Comparison of ENCODE assay signal across 20 cellular contexts in genomic region chr10:3217853-3218252, GRCh38.
"Had no signal": no experiment of that assay in that cellular context is flagged by ENCODE, and none has a peak within 500 bp of the region (broad histone marks: within the 10 kb centered on the region; RNA-seq: fewer than 3 reads in every experiment).

No MANE protein-coding gene starts in this region.

- H3K4me1 Mint-ChIP-seq: naive thymus-derived CD8-positive, alpha-beta T cell had no signal

- H3K4me3 Mint-ChIP-seq: effector memory CD8-positive, alpha-beta T cell; naive thymus-derived CD8-positive, alpha-beta T cell; nephron progenitor cell; stimulated activated effector memory CD8-positive, alpha-beta T cell treated with anti-CD3 and anti-CD28 coated beads, Interleukin-12 subunit alpha, Interleukin-12 subunit beta, amount 100 ng/mL, for 72 hours; type B pancreatic cell had no signal

- H3K9me3 ChIP-seq: psoas muscle, sigmoid colon, stomach, thyroid gland had no signal

- H3K4me1 ChIP-seq: psoas muscle, stomach, thyroid gland had no signal

- H3K27me3 ChIP-seq: sigmoid colon, stomach, thyroid gland had no signal

- H3K27ac ChIP-seq: psoas muscle, sigmoid colon, stomach, thyroid gland had no signal

- H3K27ac Mint-ChIP-seq: effector memory CD8-positive, alpha-beta T cell; naive thymus-derived CD8-positive, alpha-beta T cell; nephron progenitor cell; stimulated activated effector memory CD8-positive, alpha-beta T cell treated with anti-CD3 and anti-CD28 coated beads, Interleukin-12 subunit alpha, Interleukin-12 subunit beta, amount 100 ng/mL, for 72 hours; type B pancreatic cell had no signal

- ATAC-seq: effector memory CD8-positive, alpha-beta T cell; left lobe of liver; naive thymus-derived CD8-positive, alpha-beta T cell; psoas muscle; right cardiac atrium; stimulated activated effector memory CD8-positive, alpha-beta T cell treated with anti-CD3 and anti-CD28 coated beads, Interleukin-12 subunit alpha, Interleukin-12 subunit beta, amount 100 ng/mL, for 72 hours had no signal

- H3K36me3 ChIP-seq: sigmoid colon, stomach, thyroid gland had no signal

- H3K9me3 Mint-ChIP-seq: effector memory CD8-positive, alpha-beta T cell had no signal

- H3K27me3 Mint-ChIP-seq: type B pancreatic cell had no signal

- H3K4me3 ChIP-seq: psoas muscle, sigmoid colon, stomach, thyroid gland had no signal

- DNase-seq: cortex of kidney; effector memory CD8-positive, alpha-beta T cell; hypothalamus; kidney; mesendoderm; midbrain; naive thymus-derived CD8-positive, alpha-beta T cell; nephron progenitor cell; nucleus accumbens; psoas muscle; sigmoid colon; stimulated activated CD4-positive, alpha-beta T cell treated with anti-CD3 and anti-CD28 coated beads, Interleukin-2, amount 100 ng/mL, for 24 hours; stimulated activated CD4-positive, alpha-beta T cell treated with anti-CD3 and anti-CD28 coated beads, Interleukin-4, amount 100 ng/mL, for 24 hours; stimulated activated naive CD4-positive, alpha-beta T cell treated with Interleukin-2 at 50 U/mL for 16 hours; stomach; thyroid gland had no signal

- H3K36me3 Mint-ChIP-seq: naive thymus-derived CD8-positive, alpha-beta T cell; stimulated activated effector memory CD8-positive, alpha-beta T cell treated with anti-CD3 and anti-CD28 coated beads, Interleukin-12 subunit alpha, Interleukin-12 subunit beta, amount 100 ng/mL, for 72 hours; type B pancreatic cell had no signal
